27 cellular contexts compared by ENCODE assay signal in the genomic region with DNA sequence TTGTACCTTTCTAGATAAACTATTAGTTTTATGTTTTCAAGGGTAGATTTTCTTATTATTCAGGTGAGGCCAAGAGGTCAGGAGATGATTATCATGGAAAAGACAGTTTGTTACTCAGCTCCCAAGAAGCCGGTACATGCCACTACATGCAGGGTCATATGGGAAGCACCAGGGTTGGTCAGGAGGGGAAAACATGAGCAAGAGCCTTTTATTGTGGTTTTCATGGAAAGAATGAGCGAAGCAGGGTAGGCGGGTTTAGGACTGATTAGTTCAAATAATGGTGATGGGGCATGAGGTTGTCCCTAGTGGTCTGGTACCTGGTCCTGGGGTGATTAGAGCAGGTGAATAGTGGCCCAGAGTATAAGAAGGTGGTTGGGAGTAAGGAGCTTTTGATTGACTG.
DNase-seq lines count a peak whose midpoint lies in the region; ATAC-seq and TF ChIP-seq lines count a peak whose summit lies in the region.
"Had no signal": no experiment of that assay in that cellular context is flagged by ENCODE, and none has a peak within 500 bp of the region (broad histone marks: within the 10 kb centered on the region; RNA-seq: fewer than 3 reads in every experiment).

No MANE protein-coding gene starts in this region.

- peaks cover 36% of the 10 kb centered on the region for H3K79me2 ChIP-seq in mammary epithelial cell (ENCODE audit: insufficient read depth, low read length)
- no peaks in the 10 kb centered on the region for H3K79me2 ChIP-seq in trophoblast cell (ENCODE audit: control insufficient read depth, insufficient read depth, low read length, poor library complexity)

- in situ Hi-C loops in mammary epithelial cell (cut with MboI; ENCODE audit: low sequenced_read_pairs in 2 of 2) = no loop called here

- H3K9me3 ChIP-seq in mammary epithelial cell (replicated peaks; ENCODE audit: insufficient read depth, low read length) (no peaks in the 10 kb centered on the region), trophoblast cell (ENCODE audit: insufficient read depth, low read depth, low read length) (no peaks in the 10 kb centered on the region)
- H3K9me3 ChIP-seq: psoas muscle, stomach, transverse colon had no signal

- no peak overlapping the region for H3K14ac ChIP-seq in trophoblast cell (ENCODE audit: low read length)

- CTCF ChIA-PET in activated CD8-positive, alpha-beta T cell treated with anti-CD3 and anti-CD28 coated beads for 36 hours (lab: Charles Lee) = no interaction called here
- CTCF ChIA-PET in activated CD8-positive, alpha-beta T cell treated with anti-CD3 and anti-CD28 coated beads, Interleukin-2, amount 10 ng/mL, durations not matched to agents 7 days and 5 days (lab: Charles Lee) = no interaction called here
- CTCF ChIA-PET in WTC11 (lab: Charles Lee) = no interaction called here
- CTCF ChIA-PET in mammary epithelial cell (lab: Charles Lee; ENCODE audit: low non-redundant PET) = no interaction called here

- H4K20me1 ChIP-seq in mammary epithelial cell (ENCODE audit: insufficient read depth, low read length) = no peaks in the 10 kb centered on the region

- no peaks in the 10 kb centered on the region for H3K27me3 Mint-ChIP-seq in activated CD8-positive, alpha-beta T cell treated with anti-CD3 and anti-CD28 coated beads for 36 hours
- no peaks in the 10 kb centered on the region for H3K27me3 Mint-ChIP-seq in activated CD8-positive, alpha-beta T cell treated with anti-CD3 and anti-CD28 coated beads, Interleukin-2, amount 10 ng/mL, durations not matched to agents 7 days and 5 days (ENCODE audit: low read depth)
- no peaks in the 10 kb centered on the region for H3K27me3 Mint-ChIP-seq in WTC11 (ENCODE audit: low read depth)
- H3K27me3 Mint-ChIP-seq in glutamatergic neuron (ENCODE audit: unreplicated experiment) = no peaks in the 10 kb centered on the region
- H3K27me3 Mint-ChIP-seq: CD4-positive, CD25-positive, alpha-beta regulatory T cell; naive thymus-derived CD4-positive, alpha-beta T cell; T-helper 17 cell had no signal

- no TSS peak for BruUV-seq in mammary epithelial cell (replicated peaks; lab: Mats Ljungman, UMichigan)

- H4K8ac ChIP-seq in trophoblast cell (ENCODE audit: low read depth, low read length) = no peak overlapping the region

- peaks cover 24% of the 10 kb centered on the region for H3K4me1 Mint-ChIP-seq in activated CD8-positive, alpha-beta T cell treated with anti-CD3 and anti-CD28 coated beads for 36 hours (ENCODE audit: low read depth)
- no peaks in the 10 kb centered on the region for H3K4me1 Mint-ChIP-seq in activated CD8-positive, alpha-beta T cell treated with anti-CD3 and anti-CD28 coated beads, Interleukin-2, amount 10 ng/mL, durations not matched to agents 7 days and 5 days (ENCODE audit: low read depth)
- H3K4me1 Mint-ChIP-seq in WTC11 (peaks cover 28% of the 10 kb centered on the region), glutamatergic neuron (ENCODE audit: low read depth, unreplicated experiment) (peaks cover 15% of the 10 kb centered on the region)

- H3K4me3 ChIP-seq in mammary epithelial cell (replicated peaks in 1 of 3; ENCODE audit: insufficient read depth in 1 of 3, low read depth in 2 of 3, low read length in 3 of 3) (no peak overlapping the region), trophoblast cell (ENCODE audit: low read depth, low read length) (no peak overlapping the region)
- H3K4me3 ChIP-seq: cardiac muscle cell, psoas muscle, stomach, transverse colon had no signal

- no peak overlapping the region for H2BK120ac ChIP-seq in trophoblast cell (ENCODE audit: insufficient read depth, low read length, poor library complexity)

- TF ChIP-seq CTCF in activated CD8-positive, alpha-beta T cell treated with anti-CD3 and anti-CD28 coated beads for 36 hours (IDR thresholded peaks at IDR 0.05) = no peak
- TF ChIP-seq CTCF in WTC11 (IDR thresholded peaks at IDR 0.05) (no peak), mammary epithelial cell (conservative IDR thresholded peaks at IDR 0.05 in 1 of 2, IDR thresholded peaks at IDR 0.05 in 1 of 2; ENCODE audit: extremely low read depth in 1 of 2, insufficient read depth in 1 of 2, low read depth in 1 of 2, low read length in 2 of 2) (no peak), glutamatergic neuron (IDR thresholded peaks at IDR 0.05; ENCODE audit: partially characterized antibody, unreplicated experiment) (no peak)

- peak; percentile 27 for ATAC-seq in activated CD8-positive, alpha-beta T cell treated with anti-CD3 and anti-CD28 coated beads for 36 hours
- ATAC-seq in activated CD8-positive, alpha-beta T cell treated with anti-CD3 and anti-CD28 coated beads, Interleukin-2, amount 10 ng/mL, durations not matched to agents 7 days and 5 days = no peak
- no peak for ATAC-seq in WTC11
- ATAC-seq: naive thymus-derived CD4-positive, alpha-beta T cell; psoas muscle; T-helper 17 cell had no signal

- intact Hi-C loops in activated CD8-positive, alpha-beta T cell treated with anti-CD3 and anti-CD28 coated beads for 36 hours (cut with micrococcal nuclease) = no loop called here
- intact Hi-C loops in mammary epithelial cell (cut with micrococcal nuclease) = no loop called here

- no peak overlapping the region for H3K27ac Mint-ChIP-seq in activated CD8-positive, alpha-beta T cell treated with anti-CD3 and anti-CD28 coated beads for 36 hours
- H3K27ac Mint-ChIP-seq in activated CD8-positive, alpha-beta T cell treated with anti-CD3 and anti-CD28 coated beads, Interleukin-2, amount 10 ng/mL, durations not matched to agents 7 days and 5 days = no peak overlapping the region
- H3K27ac Mint-ChIP-seq in WTC11 = peak overlapping the region; percentile 16; the same call in 1 of the 2 replicates
- no peak overlapping the region for H3K27ac Mint-ChIP-seq in glutamatergic neuron (ENCODE audit: unreplicated experiment)
- H3K27ac Mint-ChIP-seq: mesothelial cell of epicardium; naive thymus-derived CD4-positive, alpha-beta T cell; T-helper 17 cell had no signal

- H3K4me3 Mint-ChIP-seq in activated CD8-positive, alpha-beta T cell treated with anti-CD3 and anti-CD28 coated beads for 36 hours = no peak overlapping the region
- H3K4me3 Mint-ChIP-seq in activated CD8-positive, alpha-beta T cell treated with anti-CD3 and anti-CD28 coated beads, Interleukin-2, amount 10 ng/mL, durations not matched to agents 7 days and 5 days = no peak overlapping the region
- no peak overlapping the region for H3K4me3 Mint-ChIP-seq in WTC11
- H3K4me3 Mint-ChIP-seq in glutamatergic neuron (ENCODE audit: unreplicated experiment) = no peak overlapping the region
- H3K4me3 Mint-ChIP-seq: CD4-positive, CD25-positive, alpha-beta regulatory T cell; mesothelial cell of epicardium; naive thymus-derived CD4-positive, alpha-beta T cell; T-helper 17 cell had no signal

- H2BK5ac ChIP-seq in trophoblast cell (ENCODE audit: low read depth, low read length, poor library complexity) = no peak overlapping the region

- H3K27ac ChIP-seq in mammary epithelial cell (ENCODE audit: insufficient read depth, low read depth, low read length) (peak overlapping the region; percentile 78), trophoblast cell (ENCODE audit: low read depth, low read length) (no peak overlapping the region)
- H3K27ac ChIP-seq: cardiac muscle cell, HL-60, psoas muscle, stomach, transverse colon had no signal

- H3K4me2 ChIP-seq in mammary epithelial cell (ENCODE audit: insufficient read depth, low read depth, low read length) = peak overlapping the region; percentile 43
- no peak overlapping the region for H3K4me2 ChIP-seq in trophoblast cell (ENCODE audit: low read length)

- no peak overlapping the region for H3K18ac ChIP-seq in trophoblast cell (ENCODE audit: low read length)

- peaks cover 18% of the 10 kb centered on the region for H3K4me1 ChIP-seq in mammary epithelial cell (ENCODE audit: insufficient read depth, low read length)
- no peaks in the 10 kb centered on the region for H3K4me1 ChIP-seq in trophoblast cell (ENCODE audit: control insufficient read depth in 1 of 2, insufficient read depth in 2 of 2, low read length in 2 of 2)

- no peak overlapping the region for H3K23ac ChIP-seq in trophoblast cell (ENCODE audit: low read length)

- no peak overlapping the region for H4K12ac ChIP-seq in trophoblast cell (ENCODE audit: low read depth, low read length)

- H2BK12ac ChIP-seq in trophoblast cell (ENCODE audit: low read length) = no peak overlapping the region

- DNase-seq in activated CD8-positive, alpha-beta T cell treated with anti-CD3 and anti-CD28 coated beads for 36 hours = peak; percentile 16
- no peak for DNase-seq in activated CD8-positive, alpha-beta T cell treated with anti-CD3 and anti-CD28 coated beads, Interleukin-2, amount 10 ng/mL, durations not matched to agents 7 days and 5 days
- DNase-seq in WTC11 (ENCODE audit: low spot score) = no peak
- peak; percentile 93 for DNase-seq in mammary epithelial cell
- peak; percentile 8 to 46 for DNase-seq in trophoblast cell
- no peak for DNase-seq in glutamatergic neuron
- no peak for DNase-seq in KG1 (lab: John Stamatoyannopoulos, UW)
- no peak for DNase-seq in iPS-NIHi7 (ENCODE audit: extremely low spot score)
- DNase-seq: activated CD8-positive, alpha-beta memory T cell treated with anti-CD3 and anti-CD28 coated beads, Interleukin-2, amount 50 U/mL, for 4 hours; activated effector memory CD4-positive, alpha-beta T cell treated with anti-CD3 and anti-CD28 coated beads, Interleukin-2, amount 50 U/mL, for 16 hours; amniotic stem cell; CD4-positive, CD25-positive, alpha-beta regulatory T cell; cortex of kidney; islet precursor cell; Kasumi-1; MV-4-11; naive thymus-derived CD4-positive, alpha-beta T cell; NCI-H1436 treated with DMSO at 0.1 percent for 48 hours; NCI-H510A; OCI-M1; psoas muscle; stomach; T-helper 17 cell; transverse colon had no signal

- H3K4ac ChIP-seq in trophoblast cell (ENCODE audit: low read depth, low read length) = no peak overlapping the region

- 3% methylated on average over 3 of the region's 3 CpGs for WGBS in mammary epithelial cell (ENCODE audit: low coverage, missing lambda C conversion rate)
- WGBS in trophoblast cell (ENCODE audit: extremely low coverage, insufficient coverage, insufficient read length) = no CpG with 5 or more reads among the region's 3 CpGs

- no peak overlapping the region for H4K91ac ChIP-seq in trophoblast cell (ENCODE audit: low read depth, low read length)

- H3K9ac ChIP-seq in mammary epithelial cell (ENCODE audit: insufficient read depth, low read length) (no peak overlapping the region), trophoblast cell (ENCODE audit: low read length) (no peak overlapping the region)

- H2AFZ ChIP-seq in mammary epithelial cell (ENCODE audit: low read depth, low read length) (no peak overlapping the region), trophoblast cell (ENCODE audit: insufficient read depth, low read length, poor library complexity) (no peak overlapping the region)

- H3K36me3 ChIP-seq in mammary epithelial cell (ENCODE audit: insufficient read depth, low read length) = peaks cover 35% of the 10 kb centered on the region
- peaks cover 6 to 16% of the 10 kb centered on the region in 2 experiments for H3K36me3 ChIP-seq in trophoblast cell (ENCODE audit: control insufficient read depth in 1 of 2, insufficient read depth in 2 of 2, low read length in 2 of 2)

- POLR2A ChIA-PET in activated CD8-positive, alpha-beta T cell treated with anti-CD3 and anti-CD28 coated beads for 36 hours (lab: Charles Lee) = no interaction called here
- POLR2A ChIA-PET in activated CD8-positive, alpha-beta T cell treated with anti-CD3 and anti-CD28 coated beads, Interleukin-2, amount 10 ng/mL, durations not matched to agents 7 days and 5 days (lab: Charles Lee) = no interaction called here
- POLR2A ChIA-PET in WTC11 (lab: Charles Lee) = no interaction called here

- H2AK5ac ChIP-seq in trophoblast cell (ENCODE audit: low read length) = no peak overlapping the region

- H3K9me3 Mint-ChIP-seq in activated CD8-positive, alpha-beta T cell treated with anti-CD3 and anti-CD28 coated beads for 36 hours = no peaks in the 10 kb centered on the region
- H3K9me3 Mint-ChIP-seq in activated CD8-positive, alpha-beta T cell treated with anti-CD3 and anti-CD28 coated beads, Interleukin-2, amount 10 ng/mL, durations not matched to agents 7 days and 5 days (ENCODE audit: insufficient read depth) = no peaks in the 10 kb centered on the region
- H3K9me3 Mint-ChIP-seq in WTC11 = no peaks in the 10 kb centered on the region
- H3K9me3 Mint-ChIP-seq in glutamatergic neuron (ENCODE audit: unreplicated experiment) = peaks cover 3% of the 10 kb centered on the region
- H3K9me3 Mint-ChIP-seq: CD4-positive, CD25-positive, alpha-beta regulatory T cell; mesothelial cell of epicardium; naive thymus-derived CD4-positive, alpha-beta T cell had no signal

- no peaks in the 10 kb centered on the region for H3K79me1 ChIP-seq in trophoblast cell (ENCODE audit: low read length)

- H3K36me3 Mint-ChIP-seq in activated CD8-positive, alpha-beta T cell treated with anti-CD3 and anti-CD28 coated beads for 36 hours (ENCODE audit: low read depth) = peaks cover 17% of the 10 kb centered on the region
- peaks cover 5% of the 10 kb centered on the region for H3K36me3 Mint-ChIP-seq in activated CD8-positive, alpha-beta T cell treated with anti-CD3 and anti-CD28 coated beads, Interleukin-2, amount 10 ng/mL, durations not matched to agents 7 days and 5 days (ENCODE audit: low read depth)
- H3K36me3 Mint-ChIP-seq in WTC11 (peaks cover 64% of the 10 kb centered on the region), glutamatergic neuron (ENCODE audit: unreplicated experiment) (peaks cover 18% of the 10 kb centered on the region)

- H3K27me3 ChIP-seq in mammary epithelial cell (ENCODE audit: insufficient read depth, low read length) = no peaks in the 10 kb centered on the region
- no peaks in the 10 kb centered on the region for H3K27me3 ChIP-seq in trophoblast cell (ENCODE audit: insufficient read depth, low read length)
- H3K27me3 ChIP-seq: cardiac muscle cell, stomach, transverse colon had no signal

- dilution Hi-C loops in mammary epithelial cell (cut with HindIII; ENCODE audit: low sequenced_read_pairs) = no loop called here

Comparison
In these comparisons a context has a peak if more than half of its experiments do, and no peak if none do; other contexts are left out.
1. DNase-seq: peak in activated CD8-positive, alpha-beta T cell treated with anti-CD3 and anti-CD28 coated beads for 36 hours (single experiment), mammary epithelial cell (single experiment) and trophoblast cell (2 of 2); none in activated CD8-positive, alpha-beta T cell treated with anti-CD3 and anti-CD28 coated beads, Interleukin-2, amount 10 ng/mL, durations not matched to agents 7 days and 5 days (single experiment), WTC11 (single experiment), glutamatergic neuron (single experiment), KG1 (single experiment) and iPS-NIHi7 (single experiment).